In the genomic region with DNA sequence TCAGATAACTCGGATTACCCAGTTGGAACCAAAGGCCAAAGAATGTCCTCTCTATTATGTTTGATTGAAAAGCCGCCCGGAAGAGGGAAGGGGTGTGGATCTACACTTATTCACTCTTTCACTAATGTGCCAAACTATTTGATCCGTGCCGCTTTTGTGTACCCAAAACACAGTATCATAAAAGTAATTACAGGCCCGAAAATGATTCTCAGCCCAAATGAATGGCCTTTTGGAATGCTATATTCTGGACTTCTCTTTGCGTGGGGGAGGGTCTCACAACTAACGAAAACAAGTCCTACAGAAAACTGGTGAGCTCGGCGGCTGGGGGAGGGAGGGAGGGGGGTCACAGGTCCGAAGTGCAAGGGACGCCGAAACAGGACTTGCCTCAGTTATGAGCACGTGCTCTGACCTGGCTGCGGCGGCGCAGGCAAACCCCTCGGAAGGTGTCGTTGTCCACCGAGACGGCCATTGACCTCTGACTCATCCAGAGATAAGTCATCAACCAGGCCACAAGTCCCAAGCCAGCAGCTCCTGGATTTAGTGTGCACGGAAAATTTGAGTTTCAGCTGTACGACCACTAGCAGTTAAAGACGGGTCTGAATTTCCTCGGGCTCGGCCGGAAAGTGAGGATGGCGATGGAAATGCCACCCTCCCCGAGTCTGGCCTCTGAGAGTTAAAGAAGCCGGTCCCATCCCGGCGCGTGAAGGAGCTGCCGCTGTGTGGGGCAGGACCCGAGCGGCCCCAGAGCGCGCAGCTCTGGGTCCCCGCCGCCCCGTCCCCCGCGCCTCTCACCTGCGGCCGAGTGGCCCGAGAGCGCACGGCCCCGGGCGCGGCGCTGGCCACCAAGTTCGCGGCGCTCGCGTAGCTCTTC, we compare ENCODE assay signal across 1 cellular context.
TF ChIP-seq lines count a peak whose summit lies in the region.

No MANE protein-coding gene starts in this region.

TF ChIP-seq in HepG2, 621 proteins besides CTCF, POLR2A, EP300 and RAD21 (continued from another document and continues in another):
- TF ChIP-seq SIX1 (CRISPR knock-in tag; IDR thresholded peaks at IDR 0.05; ENCODE audit: borderline replicate concordance) (no peak), ZKSCAN5 (CRISPR knock-in tag; IDR thresholded peaks at IDR 0.05) (0 out of 2 replicates have a peak, but pooled peaks have one; percentile 36), ATF7 (IDR thresholded peaks at IDR 0.05) (0 out of 2 replicates have a peak, but pooled peaks have one; percentile 20), ATF7 (CRISPR knock-in tag; IDR thresholded peaks at IDR 0.05) (no peak; the same call in 1 of the 2 replicates), ZNF160 (CRISPR knock-in tag; IDR thresholded peaks at IDR 0.05) (0 out of 2 replicates have a peak, but pooled peaks have one; percentile 65), ZNF619 (CRISPR knock-in tag; IDR thresholded peaks at IDR 0.05) (no peak), NFYB (CRISPR knock-in tag; IDR thresholded peaks at IDR 0.05) (no peak), ZFP90 (CRISPR knock-in tag; IDR thresholded peaks at IDR 0.05; ENCODE audit: borderline replicate concordance) (peak; percentile 36; the same call in 1 of the 2 replicates), ZNF607 (CRISPR knock-in tag; IDR thresholded peaks at IDR 0.05; ENCODE audit: borderline replicate concordance) (peak; percentile 84; the same call in 1 of the 2 replicates), PHF8 (CRISPR knock-in tag; IDR thresholded peaks at IDR 0.05) (peak; percentile 43; the same call in 1 of the 2 replicates), SMAD3 (CRISPR knock-in tag; IDR thresholded peaks at IDR 0.05) (peak; percentile 86), ZMAT3 (CRISPR knock-in tag; conservative IDR thresholded peaks at IDR 0.05) (peak; percentile 88), ISL2 (CRISPR knock-in tag; IDR thresholded peaks at IDR 0.05) (peak; percentile 71), KMT2B (CRISPR knock-in tag; IDR thresholded peaks at IDR 0.05) (peak; percentile 47; the same call in 1 of the 2 replicates), ZKSCAN8 (CRISPR knock-in tag; IDR thresholded peaks at IDR 0.05; ENCODE audit: borderline replicate concordance) (peak; percentile 52; the same call in 1 of the 2 replicates), ASH2L (IDR thresholded peaks at IDR 0.05; ENCODE audit: insufficient read length, low read depth, low read length) (peak; percentile 97), ZNF121 (CRISPR knock-in tag; IDR thresholded peaks at IDR 0.05) (0 out of 2 replicates have a peak, but pooled peaks have one; percentile 35), ZNF30 (CRISPR knock-in tag; IDR thresholded peaks at IDR 0.05) (peak; percentile 47; the same call in 1 of the 2 replicates), HOXA3 (CRISPR knock-in tag; IDR thresholded peaks at IDR 0.05) (peak; percentile 88), JUN (CRISPR knock-in tag; IDR thresholded peaks at IDR 0.05) (peak; percentile 91; the same call in 1 of the 2 replicates), JARID2 (CRISPR knock-in tag; IDR thresholded peaks at IDR 0.05; ENCODE audit: insufficient replicate concordance) (peak; percentile 63), BRD4 (CRISPR knock-in tag; IDR thresholded peaks at IDR 0.05) (peak; percentile 84), TCF7 (IDR thresholded peaks at IDR 0.05; ENCODE audit: low read depth) (peak; percentile 95), ZNF557 (CRISPR knock-in tag; IDR thresholded peaks at IDR 0.05) (peak; percentile 26; the same call in 1 of the 2 replicates), RXRA (CRISPR knock-in tag; IDR thresholded peaks at IDR 0.05) (peak; percentile 98), TBX2 (CRISPR knock-in tag; IDR thresholded peaks at IDR 0.05; ENCODE audit: borderline replicate concordance) (peak; percentile 90), HNRNPL (IDR thresholded peaks at IDR 0.05; ENCODE audit: low read depth, low read length) (0 out of 2 replicates have a peak, but pooled peaks have one; percentile 42), ETV5 (CRISPR knock-in tag; IDR thresholded peaks at IDR 0.05; ENCODE audit: borderline replicate concordance) (peak; percentile 68), HMG20A (CRISPR knock-in tag; IDR thresholded peaks at IDR 0.05; ENCODE audit: borderline replicate concordance) (peak; percentile 58; the same call in 1 of the 2 replicates), JUNB (CRISPR knock-in tag; IDR thresholded peaks at IDR 0.05; ENCODE audit: borderline replicate concordance) (peak; percentile 81), CCDC6 (CRISPR knock-in tag; IDR thresholded peaks at IDR 0.05) (peak; percentile 93; the same call in 1 of the 2 replicates), ZFP37 (CRISPR knock-in tag; IDR thresholded peaks at IDR 0.05; ENCODE audit: borderline replicate concordance) (peak; percentile 79; the same call in 1 of the 2 replicates), ZBTB21 (CRISPR knock-in tag; IDR thresholded peaks at IDR 0.05) (no peak; the same call in 1 of the 2 replicates), STAG1 (CRISPR knock-in tag; IDR thresholded peaks at IDR 0.05) (peak; percentile 22; the same call in 1 of the 2 replicates), ZNF704 (CRISPR knock-in tag; IDR thresholded peaks at IDR 0.05; ENCODE audit: borderline replicate concordance) (no peak; the same call in 1 of the 2 replicates), SAFB2 (CRISPR knock-in tag; IDR thresholded peaks at IDR 0.05; ENCODE audit: borderline replicate concordance, low read depth) (peak; percentile 64), MLXIP (CRISPR knock-in tag; IDR thresholded peaks at IDR 0.05; ENCODE audit: borderline replicate concordance) (peak; percentile 73), MED13 (CRISPR knock-in tag; IDR thresholded peaks at IDR 0.05) (peak; percentile 78; the same call in 1 of the 2 replicates), ZNF441 (CRISPR knock-in tag; IDR thresholded peaks at IDR 0.05; ENCODE audit: borderline replicate concordance) (peak; percentile 72), MATR3 (CRISPR knock-in tag; IDR thresholded peaks at IDR 0.05) (no peak), CREBL2 (CRISPR knock-in tag; IDR thresholded peaks at IDR 0.05; ENCODE audit: borderline replicate concordance) (no peak), ZBTB3 (CRISPR knock-in tag; IDR thresholded peaks at IDR 0.05; ENCODE audit: borderline replicate concordance, low read depth) (peak; percentile 54; the same call in 1 of the 2 replicates), HDAC1 (CRISPR knock-in tag; IDR thresholded peaks at IDR 0.05) (peak; percentile 66; the same call in 1 of the 2 replicates), MIER3 (CRISPR knock-in tag; IDR thresholded peaks at IDR 0.05; ENCODE audit: borderline replicate concordance) (peak; percentile 64; the same call in 1 of the 2 replicates), ZBTB37 (CRISPR knock-in tag; IDR thresholded peaks at IDR 0.05) (peak; percentile 64; the same call in 1 of the 2 replicates)
- TF ChIP-seq, protein P1, sequence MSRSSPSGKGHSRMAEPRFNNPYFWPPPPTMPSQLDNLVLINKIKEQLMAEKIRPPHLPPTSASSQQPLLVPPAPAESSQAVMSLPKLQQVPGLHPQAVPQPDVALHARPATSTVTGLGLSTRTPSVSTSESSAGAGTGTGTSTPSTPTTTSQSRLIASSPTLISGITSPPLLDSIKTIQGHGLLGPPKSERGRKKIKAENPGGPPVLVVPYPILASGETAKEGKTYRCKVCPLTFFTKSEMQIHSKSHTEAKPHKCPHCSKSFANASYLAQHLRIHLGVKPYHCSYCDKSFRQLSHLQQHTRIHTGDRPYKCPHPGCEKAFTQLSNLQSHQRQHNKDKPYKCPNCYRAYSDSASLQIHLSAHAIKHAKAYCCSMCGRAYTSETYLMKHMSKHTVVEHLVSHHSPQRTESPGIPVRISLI (CRISPR knock-in tag; IDR thresholded peaks at IDR 0.05; ENCODE audit: borderline replicate concordance) = peak; percentile 48; the same call in 1 of the 2 replicates
- TF ChIP-seq, protein P2, sequence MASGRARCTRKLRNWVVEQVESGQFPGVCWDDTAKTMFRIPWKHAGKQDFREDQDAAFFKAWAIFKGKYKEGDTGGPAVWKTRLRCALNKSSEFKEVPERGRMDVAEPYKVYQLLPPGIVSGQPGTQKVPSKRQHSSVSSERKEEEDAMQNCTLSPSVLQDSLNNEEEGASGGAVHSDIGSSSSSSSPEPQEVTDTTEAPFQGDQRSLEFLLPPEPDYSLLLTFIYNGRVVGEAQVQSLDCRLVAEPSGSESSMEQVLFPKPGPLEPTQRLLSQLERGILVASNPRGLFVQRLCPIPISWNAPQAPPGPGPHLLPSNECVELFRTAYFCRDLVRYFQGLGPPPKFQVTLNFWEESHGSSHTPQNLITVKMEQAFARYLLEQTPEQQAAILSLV (CRISPR knock-in tag; IDR thresholded peaks at IDR 0.05; ENCODE audit: borderline replicate concordance) = peak; percentile 87
- TF ChIP-seq, protein P3, sequence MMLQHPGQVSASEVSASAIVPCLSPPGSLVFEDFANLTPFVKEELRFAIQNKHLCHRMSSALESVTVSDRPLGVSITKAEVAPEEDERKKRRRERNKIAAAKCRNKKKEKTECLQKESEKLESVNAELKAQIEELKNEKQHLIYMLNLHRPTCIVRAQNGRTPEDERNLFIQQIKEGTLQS (CRISPR knock-in tag; IDR thresholded peaks at IDR 0.05) = peak; percentile 98
- TF ChIP-seq, protein P4, sequence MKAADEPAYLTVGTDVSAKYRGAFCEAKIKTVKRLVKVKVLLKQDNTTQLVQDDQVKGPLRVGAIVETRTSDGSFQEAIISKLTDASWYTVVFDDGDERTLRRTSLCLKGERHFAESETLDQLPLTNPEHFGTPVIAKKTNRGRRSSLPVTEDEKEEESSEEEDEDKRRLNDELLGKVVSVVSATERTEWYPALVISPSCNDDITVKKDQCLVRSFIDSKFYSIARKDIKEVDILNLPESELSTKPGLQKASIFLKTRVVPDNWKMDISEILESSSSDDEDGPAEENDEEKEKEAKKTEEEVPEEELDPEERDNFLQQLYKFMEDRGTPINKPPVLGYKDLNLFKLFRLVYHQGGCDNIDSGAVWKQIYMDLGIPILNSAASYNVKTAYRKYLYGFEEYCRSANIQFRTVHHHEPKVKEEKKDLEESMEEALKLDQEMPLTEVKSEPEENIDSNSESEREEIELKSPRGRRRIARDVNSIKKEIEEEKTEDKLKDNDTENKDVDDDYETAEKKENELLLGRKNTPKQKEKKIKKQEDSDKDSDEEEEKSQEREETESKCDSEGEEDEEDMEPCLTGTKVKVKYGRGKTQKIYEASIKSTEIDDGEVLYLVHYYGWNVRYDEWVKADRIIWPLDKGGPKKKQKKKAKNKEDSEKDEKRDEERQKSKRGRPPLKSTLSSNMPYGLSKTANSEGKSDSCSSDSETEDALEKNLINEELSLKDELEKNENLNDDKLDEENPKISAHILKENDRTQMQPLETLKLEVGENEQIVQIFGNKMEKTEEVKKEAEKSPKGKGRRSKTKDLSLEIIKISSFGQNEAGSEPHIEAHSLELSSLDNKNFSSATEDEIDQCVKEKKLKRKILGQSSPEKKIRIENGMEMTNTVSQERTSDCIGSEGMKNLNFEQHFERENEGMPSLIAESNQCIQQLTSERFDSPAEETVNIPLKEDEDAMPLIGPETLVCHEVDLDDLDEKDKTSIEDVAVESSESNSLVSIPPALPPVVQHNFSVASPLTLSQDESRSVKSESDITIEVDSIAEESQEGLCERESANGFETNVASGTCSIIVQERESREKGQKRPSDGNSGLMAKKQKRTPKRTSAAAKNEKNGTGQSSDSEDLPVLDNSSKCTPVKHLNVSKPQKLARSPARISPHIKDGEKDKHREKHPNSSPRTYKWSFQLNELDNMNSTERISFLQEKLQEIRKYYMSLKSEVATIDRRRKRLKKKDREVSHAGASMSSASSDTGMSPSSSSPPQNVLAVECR (CRISPR knock-in tag; IDR thresholded peaks at IDR 0.05; ENCODE audit: borderline replicate concordance) = peak; percentile 74; the same call in 1 of the 2 replicates
